Comparison of ENCODE assay signal across 6 cellular contexts in genomic region chr16:61150351-61150750, GRCh38.
"Had no signal": no experiment of that assay in that cellular context is flagged by ENCODE, and none has a peak within 500 bp of the region (broad histone marks: within the 10 kb centered on the region; RNA-seq: fewer than 3 reads in every experiment).

No MANE protein-coding gene starts in this region.

- H3K36me3 Mint-ChIP-seq: IgD-negative memory B cell had no signal

- H3K4me1 Mint-ChIP-seq: IgD-negative memory B cell had no signal

- H3K4me3 Mint-ChIP-seq: IgD-negative memory B cell had no signal

- FAIRE-seq: HepG2, HTR-8/SVneo, K562 had no signal

- H3K4me3 ChIP-seq: K562 had no signal

- H3K27me3 Mint-ChIP-seq: IgD-negative memory B cell had no signal

- H3K27ac ChIP-seq: HL-60 had no signal

- ATAC-seq: HepG2, K562 had no signal

- DNase-seq: IMR-90 had no signal
